In the genomic region with DNA sequence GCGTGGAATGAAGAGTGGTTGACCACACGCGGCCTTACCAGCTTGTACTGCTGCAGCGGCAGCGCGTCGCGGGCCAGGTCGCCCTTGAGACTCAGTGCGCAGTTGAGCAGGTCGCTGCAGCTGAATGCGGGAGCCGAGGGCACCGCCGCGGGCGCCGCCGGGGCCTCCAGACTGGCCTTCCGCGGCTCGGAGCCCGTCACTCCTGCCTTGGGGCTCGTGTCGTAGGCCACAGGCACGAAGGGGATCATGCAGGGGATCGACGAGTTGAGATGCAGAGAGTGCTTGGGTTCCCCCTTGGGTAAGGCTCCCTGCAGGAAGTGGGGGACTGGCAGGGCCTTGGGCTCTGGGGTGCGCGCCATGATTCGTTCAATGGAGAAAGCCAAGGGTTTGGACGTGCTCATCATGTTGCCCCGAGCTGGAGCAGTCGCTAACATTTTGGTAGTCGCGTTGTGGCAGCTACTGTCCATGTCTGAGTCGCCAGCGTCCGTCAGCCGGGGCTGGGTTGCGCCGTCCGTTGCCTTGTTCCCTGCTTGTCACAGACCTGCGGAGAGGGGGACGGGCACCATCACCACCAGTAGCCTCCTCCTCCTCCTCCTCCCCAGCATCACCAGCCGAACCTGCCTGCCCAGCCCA, we compare ENCODE assay signal across 12 cellular contexts. TPM values are rescaled to one million over a fixed set of nuclear protein-coding genes. Genes with fewer than 3 reads are reported as not detected.
DNase-seq lines count a peak whose midpoint lies in the region; ATAC-seq and TF ChIP-seq lines count a peak whose summit lies in the region.
"Had no signal": no experiment of that assay in that cellular context is flagged by ENCODE, and none has a peak within 500 bp of the region (broad histone marks: within the 10 kb centered on the region; RNA-seq: fewer than 3 reads in every experiment).

No MANE protein-coding gene starts in this region.

- H3K27ac ChIP-seq in right cardiac atrium (ENCODE audit: low read length) (no peak overlapping the region), heart left ventricle (no peak overlapping the region), Peyer's patch (no peak overlapping the region)
- H3K27ac ChIP-seq: transverse colon had no signal

- no peak for ATAC-seq in right cardiac atrium
- no peak for ATAC-seq in heart left ventricle
- ATAC-seq in stimulated activated naive CD8-positive, alpha-beta T cell treated with anti-CD3 and anti-CD28 coated beads, Interleukin-15, Interleukin-2, amounts not matched to agents 100 U/mL and 50 U/mL, for 24 hours: no peak

- H3K36me3 Mint-ChIP-seq in brain (no peaks in the 10 kb centered on the region), mesothelial cell of epicardium (no peaks in the 10 kb centered on the region)

- peaks cover 3% of the 10 kb centered on the region for H3K4me1 ChIP-seq in right cardiac atrium (ENCODE audit: control insufficient read depth, insufficient read depth, low read length)
- H3K4me1 ChIP-seq in heart left ventricle: peaks cover 3 to 52% (median 21%) of the 10 kb centered on the region in 12 donors
- peaks cover 0 to 42% (median 0%) of the 10 kb centered on the region in 4 donors for H3K4me1 ChIP-seq in Peyer's patch

- H3K4me3 ChIP-seq in right cardiac atrium (ENCODE audit: low read length) (peak overlapping the region; percentile 46), heart left ventricle (peak overlapping the region in 1 of 12 donors; percentile 3), Peyer's patch (no peak overlapping the region)

- H3K4me1 Mint-ChIP-seq in brain (peaks cover 74% of the 10 kb centered on the region), mesothelial cell of epicardium (peaks cover 28% of the 10 kb centered on the region)

- H3K9me3 Mint-ChIP-seq in brain: peaks cover 0 to 8% (median 0%) of the 10 kb centered on the region in 5 experiments
- H3K9me3 Mint-ChIP-seq in mesothelial cell of epicardium: no peaks in the 10 kb centered on the region

- peak overlapping the region in 3 of 5 experiments; percentile 28 to 77 (median 30) for H3K27ac Mint-ChIP-seq in brain
- H3K27ac Mint-ChIP-seq in mesothelial cell of epicardium: no peak overlapping the region

- peak in 1 of 3 donors; percentile 48 for DNase-seq in right cardiac atrium
- DNase-seq in heart left ventricle: no peak
- no peak for DNase-seq in mesothelial cell of epicardium (ENCODE audit: low spot score in 2 of 2, unreplicated experiment in 2 of 2)
- DNase-seq in NCI-H1436 (lab: John Stamatoyannopoulos, UW): no peak
- no peak for DNase-seq in Peyer's patch
- no peak for DNase-seq in hippocampal formation (lab: John Stamatoyannopoulos, UW)
- DNase-seq in stimulated activated naive CD8-positive, alpha-beta T cell treated with anti-CD3 and anti-CD28 coated beads, Interleukin-15, Interleukin-2, amounts not matched to agents 100 U/mL and 50 U/mL, for 24 hours: no peak
- DNase-seq: GOT3; stimulated activated CD4-positive, alpha-beta T cell treated with anti-CD3 and anti-CD28 coated beads, Interleukin-4, amount 100 ng/mL, for 4 hours; transverse colon had no signal

- H3K36me3 ChIP-seq in heart left ventricle (no peaks in the 10 kb centered on the region), Peyer's patch (no peaks in the 10 kb centered on the region)
- H3K36me3 ChIP-seq: transverse colon had no signal

- no peaks in the 10 kb centered on the region for H3K9me3 ChIP-seq in right cardiac atrium (ENCODE audit: control insufficient read depth, low read length)
- no peaks in the 10 kb centered on the region for H3K9me3 ChIP-seq in heart left ventricle
- peaks cover 0 to 4% (median 0%) of the 10 kb centered on the region in 4 donors for H3K9me3 ChIP-seq in Peyer's patch
- H3K9me3 ChIP-seq: transverse colon had no signal

- 4% methylated on average over 46 of the region's 46 CpGs for WGBS in right cardiac atrium
- 2 to 5% (median 3%) methylated on average over 32 to 46 of the region's 46 CpGs for WGBS in heart left ventricle, 4 donors

- no peaks in the 10 kb centered on the region for H3K27me3 ChIP-seq in right cardiac atrium (ENCODE audit: control insufficient read depth, insufficient read depth)
- H3K27me3 ChIP-seq in heart left ventricle: peaks cover 74 to 100% (median 99%) of the 10 kb centered on the region in 9 donors
- H3K27me3 ChIP-seq in Peyer's patch: peaks cover 0 to 86% of the 10 kb centered on the region in 2 donors

- intact Hi-C loops in right cardiac atrium (cut with DNase I) (no loop called here), heart left ventricle (cut with DNase I) (no loop called here)

- H3K4me3 Mint-ChIP-seq in brain (peak overlapping the region; percentile 84 to 90 (median 87)), mesothelial cell of epicardium (peak overlapping the region; percentile 16)

- peaks cover 88% of the 10 kb centered on the region for H3K27me3 Mint-ChIP-seq in brain
- H3K27me3 Mint-ChIP-seq in mesothelial cell of epicardium (ENCODE audit: low read depth): peaks cover 98% of the 10 kb centered on the region

- TF ChIP-seq POLR2A in heart left ventricle (IDR thresholded peaks at IDR 0.05): no peak
- no peak for TF ChIP-seq POLR2A in Peyer's patch (IDR thresholded peaks at IDR 0.05)

- no peak for TF ChIP-seq CTCF in heart left ventricle (IDR thresholded peaks at IDR 0.05)
- TF ChIP-seq CTCF in brain (conservative IDR thresholded peaks at IDR 0.05): no peak
- no peak for TF ChIP-seq CTCF in mesothelial cell of epicardium (IDR thresholded peaks at IDR 0.05; ENCODE audit: unreplicated experiment)
- no peak for TF ChIP-seq CTCF in Peyer's patch (IDR thresholded peaks at IDR 0.05)

RNA-seq across cellular contexts. Expression of gene FEZF1, which starts 0.5 kb away (rescaled TPM):
- total RNA-seq in right cardiac atrium (not detected), heart left ventricle (under 1 TPM in 2 of 9 donors, not detected in 7; 0.16 to 0.20 TPM), mesothelial cell of epicardium (not detected in 3 replicates), Peyer's patch (not detected)
- polyA plus RNA-seq in right cardiac atrium (not detected), heart left ventricle (not detected), brain (ENCODE audit: insufficient read depth, low read depth, low replicate concordance) (0.15 TPM)
- total RNA-seq: fibroblast of villous mesenchyme, transverse colon had no signal
